8 cellular contexts compared by ENCODE assay signal in the genomic region with DNA sequence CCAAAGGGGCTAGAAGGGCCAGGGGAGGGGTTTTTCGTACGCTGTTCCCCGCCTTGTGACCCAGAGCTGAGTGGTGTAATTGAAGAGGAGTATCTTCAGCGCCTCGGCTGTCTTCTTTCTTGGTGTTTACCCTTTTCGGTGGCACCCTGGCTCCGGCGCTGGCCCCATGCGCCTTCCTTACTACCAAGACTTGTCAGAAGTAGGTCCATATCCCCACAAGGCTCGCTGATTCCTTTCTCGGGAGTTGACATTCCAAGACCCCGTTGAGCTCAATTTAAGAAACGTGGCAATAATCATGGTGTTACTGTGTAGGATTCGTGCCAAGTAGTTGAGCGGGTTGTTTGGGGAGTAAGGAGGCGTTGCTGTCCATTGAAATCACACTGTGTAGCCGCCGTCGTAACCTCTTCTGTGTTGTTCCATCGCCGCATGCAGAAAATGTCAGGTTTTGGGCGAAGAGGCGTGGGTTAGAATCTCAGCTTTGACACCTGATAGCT. TPM values are rescaled to one million over a fixed set of nuclear protein-coding genes. Genes with fewer than 3 reads are reported as not detected.
DNase-seq lines count a peak whose midpoint lies in the region; ATAC-seq and TF ChIP-seq lines count a peak whose summit lies in the region.

No MANE protein-coding gene starts in this region.

- H3K4me3 ChIP-seq in lower leg skin (ENCODE audit: low read depth, poor library complexity, severe bottlenecking) (peak overlapping the region; percentile 49), thoracic aorta (peak overlapping the region; percentile 87)

- H3K9me3 ChIP-seq in thoracic aorta: no peaks in the 10 kb centered on the region

- peak; percentile 69 for DNase-seq in OCI-M1 (lab: John Stamatoyannopoulos, UW)
- peak; percentile 35 for DNase-seq in dedifferentiated amniotic fluid mesenchymal stem cell (ENCODE audit: extremely low spot score)
- DNase-seq in lower leg skin (ENCODE audit: low spot score in 2 of 2): peak; percentile 21 to 85
- DNase-seq in thoracic aorta (ENCODE audit: low spot score): no peak
- no peak for DNase-seq in NCI-H2196 treated with DMSO at 0.1 percent for 48 hours (lab: John Stamatoyannopoulos, UW; ENCODE audit: unreplicated experiment)

- peak; percentile 21 for ATAC-seq in GM18873 (IDR thresholded peaks at IDR 0.05; ENCODE audit: low FRiP score, unreplicated experiment)
- peak; percentile 23 for ATAC-seq in HG03095 (IDR thresholded peaks at IDR 0.05; ENCODE audit: unreplicated experiment)
- peak; percentile 35 for ATAC-seq in thoracic aorta (ENCODE audit: insufficient number of reproducible peaks, low FRiP score, low read depth)

- no peak for TF ChIP-seq CTCF in C4-2B (conservative IDR thresholded peaks at IDR 0.05)
- no peak for TF ChIP-seq CTCF in lower leg skin (IDR thresholded peaks at IDR 0.05)
- TF ChIP-seq CTCF in thoracic aorta (IDR thresholded peaks at IDR 0.05): no peak

- H3K36me3 ChIP-seq in thoracic aorta: no peaks in the 10 kb centered on the region

- intact Hi-C loops in lower leg skin (cut with DNase I; ENCODE audit: low total_unique reads): no loop called here

- no peak for TF ChIP-seq POLR2A in lower leg skin (IDR thresholded peaks at IDR 0.05)

- H3K4me1 ChIP-seq in thoracic aorta (ENCODE audit: control insufficient read depth in 1 of 2, low read depth in 2 of 2): peaks cover 12 to 21% of the 10 kb centered on the region in 2 donors

- no peaks in the 10 kb centered on the region for H3K27me3 ChIP-seq in thoracic aorta (replicated peaks; ENCODE audit: insufficient read depth)

- 0 to 2% methylated on average over 23 of the region's 23 CpGs for WGBS in lower leg skin, 2 donors

- H3K27ac ChIP-seq in C4-2B (peak overlapping the region; percentile 72), thoracic aorta (peak overlapping the region; percentile 55 to 82)

RNA-seq across cellular contexts. Expression of a gene that starts 0.8 kb away (rescaled TPM):
- total RNA-seq in lower leg skin (10 to 100 TPM; 13.3 to 22.7 (median 16.0) TPM), thoracic aorta (10 to 100 TPM; 26.0 to 32.9 TPM)

RNA-seq across cellular contexts. Expression of a gene that starts 0.9 kb away (rescaled TPM):
- 10 to 100 TPM in 2 of 4 donors, 1 to 10 TPM in 2; 5.0 to 29.1 (median 11.9) TPM for total RNA-seq in lower leg skin
- 10 to 100 TPM; 11.0 to 13.0 TPM for total RNA-seq in thoracic aorta

Comparison
In these comparisons a context has a peak if more than half of its experiments do, and no peak if none do; other contexts are left out.
1. DNase-seq: peak in OCI-M1 (single experiment), dedifferentiated amniotic fluid mesenchymal stem cell (single experiment) and lower leg skin (2 of 2); none in thoracic aorta (single experiment) and NCI-H2196 treated with DMSO at 0.1 percent for 48 hours (single experiment).
2. Peak in every context shown above with its lines, with median percentiles within 50 percentile points of each other: ATAC-seq.